Comparison of ENCODE assay signal across 20 cellular contexts in the genomic region with DNA sequence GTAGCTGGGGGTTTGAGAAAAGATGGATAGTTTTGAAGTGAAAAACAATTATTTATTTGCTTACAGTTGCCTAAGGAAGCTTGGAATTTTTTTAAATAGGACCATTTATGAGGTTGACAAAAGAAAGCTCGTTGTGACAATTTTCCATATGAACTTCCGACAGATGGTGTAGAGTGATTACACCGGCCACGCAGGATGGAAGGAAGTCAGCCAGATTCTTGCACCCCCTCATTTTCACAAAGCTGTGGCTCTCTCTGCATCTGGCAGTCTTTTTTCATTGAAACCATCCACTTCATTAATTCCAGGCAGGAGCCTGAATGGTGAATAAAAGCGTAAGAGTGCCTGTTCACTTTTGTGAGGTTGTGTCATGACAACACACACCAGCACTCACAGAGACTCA.
DNase-seq lines count a peak whose midpoint lies in the region; ATAC-seq lines count a peak whose summit lies in the region.
"Had no signal": no experiment of that assay in that cellular context is flagged by ENCODE, and none has a peak within 500 bp of the region (broad histone marks: within the 10 kb centered on the region; RNA-seq: fewer than 3 reads in every experiment).

No MANE protein-coding gene starts in this region.

- no peaks in the 10 kb centered on the region for H3K27me3 ChIP-seq in BLaER1

- peaks cover 39% of the 10 kb centered on the region; the same call in 1 of the 2 replicates for H3K4me1 ChIP-seq in BLaER1

- peaks cover 18% of the 10 kb centered on the region for H3K9me3 ChIP-seq in BLaER1

- H3K36me3 ChIP-seq in BLaER1 = no peaks in the 10 kb centered on the region

- H3K9ac ChIP-seq in BLaER1 = no peak overlapping the region

- H4K20me1 ChIP-seq in BLaER1 = no peaks in the 10 kb centered on the region

- no peak overlapping the region for H3K27ac ChIP-seq in BLaER1

- ATAC-seq in GM18519 (IDR thresholded peaks at IDR 0.05; ENCODE audit: low FRiP score, unreplicated experiment) (no peak), GM18502 (IDR thresholded peaks at IDR 0.05; ENCODE audit: poor library complexity, unreplicated experiment) (no peak), GM21717 (IDR thresholded peaks at IDR 0.05; ENCODE audit: unreplicated experiment) (no peak)

- DNase-seq in Ammon's horn (ENCODE audit: low spot score) (peak; percentile 19), occipital lobe (lab: John Stamatoyannopoulos, UW) (peak; percentile 18)
- DNase-seq: 8988T; ACHN; C1 segment of cervical spinal cord; CD4-positive, alpha-beta memory T cell; CD4-positive, CD25-positive, alpha-beta regulatory T cell; CD8-positive, alpha-beta memory T cell; COR-L47; DMS 273 treated with DMSO at 0.1 percent for 48 hours; DMS153; DMS53; DMS79; DND-41; EL; GDM1 had no signal

- H3K4me2 ChIP-seq in BLaER1 = peak overlapping the region; percentile 36; the same call in 1 of the 2 replicates

- no peak overlapping the region for H3K4me3 ChIP-seq in BLaER1
